Comparison of ENCODE assay signal across 8 cellular contexts in the genomic region with DNA sequence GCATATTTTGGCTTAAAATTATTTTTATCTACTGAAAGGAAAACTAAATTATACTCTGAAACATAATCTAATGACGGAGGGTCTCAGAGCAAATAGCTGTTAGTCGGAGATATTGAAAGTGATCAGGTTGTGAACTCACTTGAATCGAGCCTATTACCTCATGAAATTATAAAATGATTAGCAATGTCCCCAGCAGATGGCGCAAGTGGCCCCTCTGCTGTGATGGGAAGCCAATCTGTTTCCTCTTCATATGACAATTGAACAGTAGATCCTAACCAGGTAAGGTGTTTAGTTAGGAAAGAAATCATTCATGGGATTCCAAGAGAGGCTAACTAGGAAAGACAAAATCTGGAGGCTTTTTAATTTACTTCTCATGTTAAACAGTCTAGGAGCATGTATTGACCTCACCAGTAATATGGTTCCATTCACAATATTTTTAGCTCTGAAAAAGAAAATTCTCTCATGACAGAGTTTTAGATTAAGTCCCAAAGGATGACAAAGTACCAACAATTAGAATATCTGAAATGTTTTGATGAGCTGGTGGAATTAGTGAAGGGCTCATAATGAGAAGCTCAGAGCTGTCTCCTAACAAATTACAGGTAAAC. TPM values are rescaled to one million over a fixed set of nuclear protein-coding genes. Genes with fewer than 3 reads are reported as not detected.
A peak's percentile ranks its signal among the peaks of the same experiment; 100 is the strongest.
DNase-seq lines count a peak whose midpoint lies in the region; ATAC-seq and TF ChIP-seq lines count a peak whose summit lies in the region.

No MANE protein-coding gene starts in this region.

- no peak overlapping the region for H2BK15ac ChIP-seq in IMR-90 (ENCODE audit: low read depth, low read length)

- no peak overlapping the region for H3K14ac ChIP-seq in IMR-90 (replicated peaks; ENCODE audit: low read depth, low read length)

- H2AK9ac ChIP-seq in IMR-90 (replicated peaks; ENCODE audit: low read depth, low read length, poor library complexity), result no peak overlapping the region

- intact Hi-C loops in IMR-90 (cut with micrococcal nuclease), result loop anchor here (1.0 to 10.0 kb wide), 5 partner anchors 57 to 297 kb away; no protein-coding TSS in a partner anchor

- no peak overlapping the region for H2BK5ac ChIP-seq in IMR-90 (ENCODE audit: low read depth, low read length, poor library complexity, severe bottlenecking)

- ATAC-seq in IMR-90 (ENCODE audit: low read depth) (peak; percentile 86), naive B cell (ENCODE audit: low read depth in 2 of 2) (peak; percentile 72 to 73), HG02610 (IDR thresholded peaks at IDR 0.05; ENCODE audit: unreplicated experiment) (no peak)

- H4K20me1 ChIP-seq in IMR-90 (ENCODE audit: insufficient read depth, low read length), result no peaks in the 10 kb centered on the region

- peaks cover 0 to 7% (median 3%) of the 10 kb centered on the region in 3 donors for H3K4me1 Mint-ChIP-seq in naive B cell

- H3K9me3 Mint-ChIP-seq in naive B cell, result no peaks in the 10 kb centered on the region

- dilution Hi-C loops in IMR-90 (cut with HindIII; ENCODE audit: low sequenced_read_pairs, unreplicated experiment), result no loop called here

- no peaks in the 10 kb centered on the region for H3K36me3 Mint-ChIP-seq in naive B cell

- no peak overlapping the region for H3K23ac ChIP-seq in IMR-90 (ENCODE audit: low read depth, low read length)

- H2BK20ac ChIP-seq in IMR-90 (ENCODE audit: low read depth, low read length), result no peak overlapping the region

- no peak overlapping the region for H3K4me3 Mint-ChIP-seq in naive B cell

- H2BK120ac ChIP-seq in IMR-90 (ENCODE audit: low read depth, low read length), result no peak overlapping the region

- POLR2A ChIA-PET in IMR-90 (lab: Charles Lee; ENCODE audit: unreplicated experiment), result interaction anchor here (1.3 kb wide), 1 partner anchor 57 kb away, joined by 7 read pairs; no protein-coding TSS in a partner anchor

- DNase-seq in ELR (ENCODE audit: low read depth) (peak; percentile 71), IMR-90 (peak; percentile 61), OCI-M1 (lab: John Stamatoyannopoulos, UW) (peak; percentile 87), epithelial cell of proximal tubule (ENCODE audit: low read depth) (no peak), naive B cell (peak; percentile 67)
- peak; percentile 86 for DNase-seq in activated CD8-positive, alpha-beta memory T cell treated with anti-CD3 and anti-CD28 coated beads, Interleukin-2, amount 50 U/mL, for 48 hours
- DNase-seq in stimulated activated CD8-positive, alpha-beta memory T cell treated with anti-CD3 and anti-CD28 coated beads, Interleukin-7, amount 100 ng/mL, for 4 hours (ENCODE audit: low read depth in 2 of 2), result peak; percentile 42 to 56

- no peaks in the 10 kb centered on the region for H3K9me1 ChIP-seq in IMR-90 (ENCODE audit: insufficient read depth, low read length)

- no peak for TF ChIP-seq POLR2A in IMR-90 (IDR thresholded peaks at IDR 0.05; ENCODE audit: low read depth, low read length)

- peak overlapping the region in 1 of 6 donors; percentile 4 for H3K27ac Mint-ChIP-seq in naive B cell

- peaks cover 2% of the 10 kb centered on the region; the same call in 1 of the 2 replicates for H3K4me1 ChIP-seq in IMR-90 (ENCODE audit: control insufficient read depth, insufficient read depth, low read length)

- H4K91ac ChIP-seq in IMR-90 (ENCODE audit: insufficient read depth, low read depth, low read length), result no peak overlapping the region

- in situ Hi-C loops in IMR-90 (cut with MboI; ENCODE audit: low sequenced_read_pairs), result loop anchor here (5.0 kb wide), 1 partner anchor 59 kb away; no protein-coding TSS in a partner anchor

- H3K27me3 ChIP-seq in IMR-90 (ENCODE audit: control insufficient read depth, insufficient read depth, low read length), result no peaks in the 10 kb centered on the region

- TF ChIP-seq RAD21 in IMR-90 (IDR thresholded peaks at IDR 0.05; ENCODE audit: low read length), result peak; percentile 89

- H3K27ac ChIP-seq in IMR-90 (ENCODE audit: insufficient read depth, low read length), result no peak overlapping the region

- H2AFZ ChIP-seq in IMR-90 (replicated peaks; ENCODE audit: low read length, poor library complexity), result no peak overlapping the region

- no TSS peak for BruUV-seq in IMR-90 (replicated peaks; lab: Mats Ljungman, UMichigan)

- no peaks in the 10 kb centered on the region for H3K79me1 ChIP-seq in IMR-90 (ENCODE audit: low read depth in 1 of 2, low read length in 2 of 2)

- H2AK5ac ChIP-seq in IMR-90 (ENCODE audit: low read depth, low read length), result no peak overlapping the region

- H3K4me3 ChIP-seq in IMR-90 (ENCODE audit: insufficient read depth, low read depth, low read length), result no peak overlapping the region
- no peak overlapping the region for H3K4me3 ChIP-seq in epithelial cell of proximal tubule (ENCODE audit: low read depth, low read length)

- no peak overlapping the region for H4K5ac ChIP-seq in IMR-90 (ENCODE audit: low read depth, low read length)

- H3K4me2 ChIP-seq in IMR-90 (ENCODE audit: low read depth, low read length), result no peak overlapping the region

- no peak overlapping the region for H3K18ac ChIP-seq in IMR-90 (ENCODE audit: low read depth, low read length)

- H3K9ac ChIP-seq in IMR-90 (ENCODE audit: low read depth, low read length), result no peak overlapping the region

- no CpG with 5 or more reads among the region's 4 CpGs for WGBS in IMR-90 (ENCODE audit: extremely low coverage in 2 of 2, insufficient read length in 1 of 2), 2 experiments

- CTCF ChIA-PET in IMR-90 (lab: Yijun Ruan, JAX), result interaction anchor here (0.6 to 6.5 kb wide), 14 partner anchors 10 to 208 kb away, joined by 3 to 109 read pairs (median 4); no protein-coding TSS in a partner anchor

- no peaks in the 10 kb centered on the region for H3K27me3 Mint-ChIP-seq in naive B cell

- H3K36me3 ChIP-seq in IMR-90 (ENCODE audit: control insufficient read depth, insufficient read depth, low read length), result no peaks in the 10 kb centered on the region

- no peak overlapping the region for H3K56ac ChIP-seq in IMR-90 (ENCODE audit: extremely low read depth, insufficient read depth, low read length)

- TF ChIP-seq CTCF in IMR-90 (conservative IDR thresholded peaks at IDR 0.05; ENCODE audit: low read depth, low read length) (peak; percentile 84), epithelial cell of proximal tubule (conservative IDR thresholded peaks at IDR 0.05; ENCODE audit: low read depth, low read length) (peak; percentile 83)

- H3K4ac ChIP-seq in IMR-90 (ENCODE audit: low read depth, low read length), result no peak overlapping the region

- no peak overlapping the region for H4K8ac ChIP-seq in IMR-90 (ENCODE audit: low read depth in 2 of 2, low read length in 2 of 2)

- no peaks in the 10 kb centered on the region for H3K9me3 ChIP-seq in IMR-90 (ENCODE audit: control insufficient read depth, insufficient read depth, low read length)

TF ChIP-seq in IMR-90, 13 proteins besides CTCF, POLR2A, EP300 and RAD21:
- TF ChIP-seq SMC3 (IDR thresholded peaks at IDR 0.05; ENCODE audit: low read depth, low read length) (peak; percentile 96), RCOR1 (IDR thresholded peaks at IDR 0.05; ENCODE audit: insufficient replicate concordance, low read length) (no peak)

RNA-seq across cellular contexts. Expression of gene MPPE1, which starts 29.9 kb away (rescaled TPM):
- total RNA-seq in IMR-90 (2012; rRNA removed), result 13.8 and 22.5 TPM in 2 replicates
- 18.9 and 19.9 TPM in 2 replicates for polyA plus RNA-seq in IMR-90 (2012; rRNA removed)
- polyA plus RNA-seq in IMR-90 (2012; cell fraction: cytosol; rRNA removed), result 9.7 and 11.8 TPM in 2 replicates
- 35.3 and 50.2 TPM in 2 replicates for polyA plus RNA-seq in IMR-90 (2012; cell fraction: nucleus; rRNA removed; ENCODE audit: low replicate concordance)
- 15.2 and 32.5 TPM in 2 replicates for total RNA-seq in epithelial cell of proximal tubule
- polyA plus RNA-seq in naive B cell (ENCODE audit: low read depth in 6 of 6), result 10 to 100 TPM; 41.2 to 59.4 (median 50.1) TPM

RNA-seq across cellular contexts. Expression of gene IMPA2, which starts 43.3 kb away (rescaled TPM):
- total RNA-seq in IMR-90 (2012; rRNA removed) (4.7 and 5.4 TPM in 2 replicates), epithelial cell of proximal tubule (59.0 and 89.9 TPM in 2 replicates)
- polyA plus RNA-seq in IMR-90 (2012; rRNA removed) (4.7 and 5.5 TPM in 2 replicates), naive B cell (ENCODE audit: low read depth in 6 of 6) (10 to 100 TPM in 5 of 6 donors, 1 to 10 TPM in 1; 9.9 to 18.6 (median 13.0) TPM)
- 8.4 and 12.8 TPM in 2 replicates for polyA plus RNA-seq in IMR-90 (2012; cell fraction: cytosol; rRNA removed)
- 24.6 and 26.9 TPM in 2 replicates for polyA plus RNA-seq in IMR-90 (2012; cell fraction: nucleus; rRNA removed; ENCODE audit: low replicate concordance)
